In genomic region chr2:151162185-151162584, GRCh38 we compare ENCODE assay signal across 11 cellular contexts.
DNase-seq lines count a peak whose midpoint lies in the region; ATAC-seq and TF ChIP-seq lines count a peak whose summit lies in the region.
"Had no signal": no experiment of that assay in that cellular context is flagged by ENCODE, and none has a peak within 500 bp of the region (broad histone marks: within the 10 kb centered on the region; RNA-seq: fewer than 3 reads in every experiment).

No MANE protein-coding gene starts in this region.

- no peak overlapping the region for H3K4me2 ChIP-seq in HCT116 (ENCODE audit: low read length)
- no peak overlapping the region for H3K4me2 ChIP-seq in PC-3 (ENCODE audit: low read length)

- H4K20me1 ChIP-seq in HCT116 (ENCODE audit: insufficient read depth) = no peaks in the 10 kb centered on the region
- no peaks in the 10 kb centered on the region for H4K20me1 ChIP-seq in PC-3 (ENCODE audit: low read length)

- TF ChIP-seq CTCF in HCT116 (IDR thresholded peaks at IDR 0.05 in 2 of 3, conservative IDR thresholded peaks at IDR 0.05 in 1 of 3; ENCODE audit: borderline replicate concordance in 1 of 3, insufficient read depth in 1 of 3, low read depth in 2 of 3, low read length in 2 of 3) (peak; percentile 8 to 26 (median 21); a peak in 2 of 6 replicates), PC-3 (conservative IDR thresholded peaks at IDR 0.05; ENCODE audit: low read depth, low read length) (peak; percentile 60), fibroblast of the aortic adventitia (IDR thresholded peaks at IDR 0.05; ENCODE audit: insufficient read depth, low read length) (peak; percentile 65), omental fat pad (IDR thresholded peaks at IDR 0.05) (no peak)

- H3K4me3 ChIP-seq in HCT116 (replicated peaks in 1 of 2; ENCODE audit: low read depth in 1 of 2, low read length in 2 of 2) (no peak overlapping the region), PC-3 (ENCODE audit: low read length) (no peak overlapping the region), fibroblast of the aortic adventitia (ENCODE audit: low read depth, low read length) (no peak overlapping the region)

- H3K27me3 ChIP-seq in HCT116 (ENCODE audit: insufficient read depth, low read length) (0 out of 2 replicates have a peak, but pooled peaks cover 7% of the 10 kb centered on the region), PC-3 (ENCODE audit: low read length) (no peaks in the 10 kb centered on the region)

- POLR2A ChIA-PET in HCT116 (lab: Charles Lee) (no interaction called here), PC-3 (lab: Charles Lee; ENCODE audit: unreplicated experiment) (no interaction called here)

- no peak for TF ChIP-seq POLR2A in HCT116 (IDR thresholded peaks at IDR 0.05; ENCODE audit: borderline replicate concordance, extremely low read depth, insufficient read depth, insufficient read length)

- peak; percentile 49 for TF ChIP-seq RAD21 in HCT116 (IDR thresholded peaks at IDR 0.05; ENCODE audit: low read depth)

- RAD21 ChIA-PET in HCT116 (lab: Charles Lee; ENCODE audit: low non-redundant PET in 1 of 2, low total read pairs in 2 of 2, uncharacterized antibody in 2 of 2, unreplicated experiment in 2 of 2) = no interaction called here

- H3K27ac ChIP-seq in HCT116 (ENCODE audit: low read depth, low read length) (no peak overlapping the region), PC-3 (ENCODE audit: low read length) (no peak overlapping the region)

- ATAC-seq in HCT116 (no peak), PC-3 (peak; percentile 70), omental fat pad (ENCODE audit: low FRiP score) (no peak), HG03108 (IDR thresholded peaks at IDR 0.05; ENCODE audit: unreplicated experiment) (no peak)

- H3K9me3 ChIP-seq in HCT116 (ENCODE audit: control insufficient read depth in 1 of 2, insufficient read depth in 1 of 2, low read depth in 1 of 2, low read length in 2 of 2) (no peaks in the 10 kb centered on the region), PC-3 (ENCODE audit: low read length) (no peaks in the 10 kb centered on the region)
- H3K9me3 ChIP-seq: Caco-2 had no signal

- DNase-seq in A172 (ENCODE audit: low spot score) = peak; percentile 3
- no peak for DNase-seq in HCT116 (ENCODE audit: low read depth, low spot score)
- peak; percentile 51 for DNase-seq in PC-3
- DNase-seq in fibroblast of the aortic adventitia (ENCODE audit: low read depth) = peak; percentile 75
- no peak for DNase-seq in amygdala (lab: John Stamatoyannopoulos, UW)
- no peak for DNase-seq in omental fat pad (ENCODE audit: low spot score)
- no peak for DNase-seq in activated CD4-positive, alpha-beta T cell treated with anti-CD3 and anti-CD28 coated beads for 48 hours
- DNase-seq: activated B cell treated with CpG ODN at 0.5 μM for 24 hours, anterior cingulate cortex, Caco-2 had no signal

- no peaks in the 10 kb centered on the region for H3K79me2 ChIP-seq in HCT116 (ENCODE audit: insufficient read depth, low read length)
- no peaks in the 10 kb centered on the region for H3K79me2 ChIP-seq in PC-3 (ENCODE audit: low read length)

- H3K9me2 ChIP-seq in HCT116 (ENCODE audit: insufficient read depth) = no peaks in the 10 kb centered on the region
- no peaks in the 10 kb centered on the region for H3K9me2 ChIP-seq in PC-3 (replicated peaks; ENCODE audit: low read length)

- H3K9ac ChIP-seq in HCT116 (ENCODE audit: low read length) = no peak overlapping the region
- H3K9ac ChIP-seq in PC-3 (ENCODE audit: low read length) = no peak overlapping the region

- H3K36me3 ChIP-seq in HCT116 (ENCODE audit: control insufficient read depth in 1 of 2, insufficient read depth in 2 of 2, low read length in 2 of 2) (no peaks in the 10 kb centered on the region), PC-3 (ENCODE audit: low read depth, low read length) (no peaks in the 10 kb centered on the region)

- H3K4me1 ChIP-seq in HCT116 (ENCODE audit: control insufficient read depth in 1 of 2, insufficient read depth in 2 of 2, low read length in 2 of 2) = no peaks in the 10 kb centered on the region
- no peaks in the 10 kb centered on the region for H3K4me1 ChIP-seq in PC-3 (ENCODE audit: insufficient read depth, low read length)
- H3K4me1 ChIP-seq: Caco-2 had no signal

- H2AFZ ChIP-seq in HCT116 (ENCODE audit: low read depth, low read length, poor library complexity, severe bottlenecking) (no peak overlapping the region), PC-3 (ENCODE audit: low read length) (no peak overlapping the region)

- CTCF ChIA-PET in HCT116 (lab: Charles Lee) (interaction anchor here (1.3 kb wide), 1 partner anchor 10 kb away, joined by 3 read pairs; no protein-coding TSS in a partner anchor), PC-3 (lab: Charles Lee) (interaction anchor here (0.6 to 0.7 kb wide), 3 partner anchors 280 to 866 kb away, joined by 5 to 8 read pairs (median 7); no protein-coding TSS in a partner anchor)

- no peaks in the 10 kb centered on the region for H3F3A ChIP-seq in PC-3 (ENCODE audit: low read length, unreplicated experiment)

- intact Hi-C loops in HCT116 (cut with micrococcal nuclease) (no loop called here), PC-3 (cut with micrococcal nuclease) (loop anchor here (1.0 to 10.0 kb wide), 5 partner anchors 111 to 1565 kb away; no protein-coding TSS in a partner anchor)

- no TSS peak for BruUV-seq in HCT116 (replicated peaks; lab: Mats Ljungman, UMichigan)
- BruUV-seq in PC-3 (replicated peaks; lab: Mats Ljungman, UMichigan) = no TSS peak

TF ChIP-seq in HCT116, 20 proteins besides CTCF, POLR2A, EP300 and RAD21:
- TF ChIP-seq, protein P1, sequence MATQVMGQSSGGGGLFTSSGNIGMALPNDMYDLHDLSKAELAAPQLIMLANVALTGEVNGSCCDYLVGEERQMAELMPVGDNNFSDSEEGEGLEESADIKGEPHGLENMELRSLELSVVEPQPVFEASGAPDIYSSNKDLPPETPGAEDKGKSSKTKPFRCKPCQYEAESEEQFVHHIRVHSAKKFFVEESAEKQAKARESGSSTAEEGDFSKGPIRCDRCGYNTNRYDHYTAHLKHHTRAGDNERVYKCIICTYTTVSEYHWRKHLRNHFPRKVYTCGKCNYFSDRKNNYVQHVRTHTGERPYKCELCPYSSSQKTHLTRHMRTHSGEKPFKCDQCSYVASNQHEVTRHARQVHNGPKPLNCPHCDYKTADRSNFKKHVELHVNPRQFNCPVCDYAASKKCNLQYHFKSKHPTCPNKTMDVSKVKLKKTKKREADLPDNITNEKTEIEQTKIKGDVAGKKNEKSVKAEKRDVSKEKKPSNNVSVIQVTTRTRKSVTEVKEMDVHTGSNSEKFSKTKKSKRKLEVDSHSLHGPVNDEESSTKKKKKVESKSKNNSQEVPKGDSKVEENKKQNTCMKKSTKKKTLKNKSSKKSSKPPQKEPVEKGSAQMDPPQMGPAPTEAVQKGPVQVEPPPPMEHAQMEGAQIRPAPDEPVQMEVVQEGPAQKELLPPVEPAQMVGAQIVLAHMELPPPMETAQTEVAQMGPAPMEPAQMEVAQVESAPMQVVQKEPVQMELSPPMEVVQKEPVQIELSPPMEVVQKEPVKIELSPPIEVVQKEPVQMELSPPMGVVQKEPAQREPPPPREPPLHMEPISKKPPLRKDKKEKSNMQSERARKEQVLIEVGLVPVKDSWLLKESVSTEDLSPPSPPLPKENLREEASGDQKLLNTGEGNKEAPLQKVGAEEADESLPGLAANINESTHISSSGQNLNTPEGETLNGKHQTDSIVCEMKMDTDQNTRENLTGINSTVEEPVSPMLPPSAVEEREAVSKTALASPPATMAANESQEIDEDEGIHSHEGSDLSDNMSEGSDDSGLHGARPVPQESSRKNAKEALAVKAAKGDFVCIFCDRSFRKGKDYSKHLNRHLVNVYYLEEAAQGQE (IDR thresholded peaks at IDR 0.05; ENCODE audit: low read depth) = no peak
- TF ChIP-seq, protein P2, sequence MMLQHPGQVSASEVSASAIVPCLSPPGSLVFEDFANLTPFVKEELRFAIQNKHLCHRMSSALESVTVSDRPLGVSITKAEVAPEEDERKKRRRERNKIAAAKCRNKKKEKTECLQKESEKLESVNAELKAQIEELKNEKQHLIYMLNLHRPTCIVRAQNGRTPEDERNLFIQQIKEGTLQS (IDR thresholded peaks at IDR 0.05) = no peak
- TF ChIP-seq, protein P3, sequence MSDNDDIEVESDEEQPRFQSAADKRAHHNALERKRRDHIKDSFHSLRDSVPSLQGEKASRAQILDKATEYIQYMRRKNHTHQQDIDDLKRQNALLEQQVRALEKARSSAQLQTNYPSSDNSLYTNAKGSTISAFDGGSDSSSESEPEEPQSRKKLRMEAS (IDR thresholded peaks at IDR 0.05) = no peak
- no peak for TF ChIP-seq SP1 (IDR thresholded peaks at IDR 0.05; ENCODE audit: low read depth)
- TF ChIP-seq SRF (IDR thresholded peaks at IDR 0.05; ENCODE audit: low read depth) = no peak
- no peak for TF ChIP-seq ZNF274 (IDR thresholded peaks at IDR 0.05; ENCODE audit: low read depth, low read length)
- no peak for TF ChIP-seq ZFX (IDR thresholded peaks at IDR 0.05)
TF ChIP-seq in HCT116: peak in this region for 0.

Comparison
In these comparisons a context has a peak if more than half of its experiments do, and no peak if none do; other contexts are left out.
1. DNase-seq: peak in A172 (single experiment), PC-3 (single experiment) and fibroblast of the aortic adventitia (single experiment); none in HCT116 (single experiment), amygdala (0 of 56), omental fat pad (single experiment) and activated CD4-positive, alpha-beta T cell treated with anti-CD3 and anti-CD28 coated beads for 48 hours (single experiment).
2. CTCF ChIP-seq: peak in HCT116 (3 of 3), PC-3 (single experiment) and fibroblast of the aortic adventitia (single experiment); none in omental fat pad (0 of 3).